17 cellular contexts compared by ENCODE assay signal in the genomic region with DNA sequence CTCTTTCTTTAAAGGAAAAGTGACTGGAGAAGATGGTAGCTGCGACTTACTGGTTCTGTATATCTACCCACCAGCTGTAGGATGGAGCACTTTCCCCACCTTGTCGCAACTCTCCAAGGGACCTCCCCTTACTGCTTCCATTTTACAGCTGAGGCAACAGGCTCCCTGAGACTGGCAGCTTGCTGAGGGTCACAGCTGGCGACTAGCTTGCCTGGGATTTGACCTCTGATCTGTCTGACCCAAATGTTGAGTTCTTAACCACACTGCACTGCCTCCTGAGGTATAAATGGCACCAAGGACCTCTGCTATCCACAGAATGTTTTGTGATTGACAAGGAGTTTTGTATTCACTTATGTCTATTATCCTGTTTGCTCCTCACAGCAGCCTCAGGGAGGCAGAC.
A peak's percentile ranks its signal among the peaks of the same experiment; 100 is the strongest.
DNase-seq lines count a peak whose midpoint lies in the region; ATAC-seq and TF ChIP-seq lines count a peak whose summit lies in the region.
"Had no signal": no experiment of that assay in that cellular context is flagged by ENCODE, and none has a peak within 500 bp of the region (broad histone marks: within the 10 kb centered on the region; RNA-seq: fewer than 3 reads in every experiment).

No MANE protein-coding gene starts in this region.

- H3K4me1 ChIP-seq in right lobe of liver = peaks cover 0 to 73% (median 39%) of the 10 kb centered on the region in 4 donors
- peaks cover 85 to 97% (median 97%) of the 10 kb centered on the region in 3 donors for H3K4me1 ChIP-seq in skeletal muscle tissue (ENCODE audit: control insufficient read depth in 3 of 3, insufficient read depth in 3 of 3, low read length in 3 of 3)

- no peak overlapping the region for H3K4me3 Mint-ChIP-seq in natural killer cell
- H3K4me3 Mint-ChIP-seq in natural killer cell treated with Interleukin-12 subunit alpha and Interleukin-12 subunit beta and Interleukin-15 and Interleukin-18, amount 100 ng/mL, for 72 hours = no peak overlapping the region
- no peak overlapping the region for H3K4me3 Mint-ChIP-seq in activated T-helper 1 cell treated with anti-CD3 and anti-CD28 coated beads, Interleukin-12 subunit alpha, Interleukin-12 subunit beta, Interleukin-2, Interleukin-4 antibody, amounts not matched to agents 30 ng/mL and 10 ng/mL and 1 ng/mL, durations not matched to agents 14 hours and 24 hours and 36 hours
- H3K4me3 Mint-ChIP-seq: activated T-helper 17 cell treated with anti-CD3 and anti-CD28 coated beads, Interleukin-2, amount 50 U/mL, for 72 hours had no signal

- H3K27ac Mint-ChIP-seq in natural killer cell = peak overlapping the region; percentile 85 to 87
- H3K27ac Mint-ChIP-seq in natural killer cell treated with Interleukin-12 subunit alpha and Interleukin-12 subunit beta and Interleukin-15 and Interleukin-18, amount 100 ng/mL, for 72 hours = peak overlapping the region in 1 of 2 donors; percentile 95
- no peak overlapping the region for H3K27ac Mint-ChIP-seq in activated T-helper 1 cell treated with anti-CD3 and anti-CD28 coated beads, Interleukin-12 subunit alpha, Interleukin-12 subunit beta, Interleukin-2, Interleukin-4 antibody, amounts not matched to agents 30 ng/mL and 10 ng/mL and 1 ng/mL, durations not matched to agents 14 hours and 24 hours and 36 hours
- H3K27ac Mint-ChIP-seq: activated T-helper 17 cell treated with anti-CD3 and anti-CD28 coated beads, Interleukin-2, amount 50 U/mL, for 72 hours; progenitor cell of endocrine pancreas had no signal

- H3K4me3 ChIP-seq in right lobe of liver (no peak overlapping the region), skeletal muscle tissue (ENCODE audit: low read length in 3 of 3) (peak overlapping the region in 1 of 3 donors; percentile 25)

- TF ChIP-seq POLR2A in right lobe of liver (IDR thresholded peaks at IDR 0.05) = no peak

- H3K9me3 ChIP-seq in right lobe of liver = no peaks in the 10 kb centered on the region
- no peaks in the 10 kb centered on the region for H3K9me3 ChIP-seq in skeletal muscle tissue (ENCODE audit: control insufficient read depth in 3 of 3, low read length in 3 of 3)

- peaks cover 0 to 5% (median under 1%) of the 10 kb centered on the region in 4 donors for H3K36me3 ChIP-seq in right lobe of liver
- peaks cover 0 to 6% (median 1%) of the 10 kb centered on the region in 3 donors for H3K36me3 ChIP-seq in skeletal muscle tissue (ENCODE audit: control insufficient read depth in 3 of 3, insufficient read depth in 3 of 3, low read length in 3 of 3)

- WGBS in right lobe of liver (ENCODE audit: insufficient coverage, low coverage, low lambda C conversion rate, missing lambda C conversion rate) = no CpG with 5 or more reads among the region's 3 CpGs

- no peaks in the 10 kb centered on the region for H3K9me3 Mint-ChIP-seq in natural killer cell
- no peaks in the 10 kb centered on the region for H3K9me3 Mint-ChIP-seq in natural killer cell treated with Interleukin-12 subunit alpha and Interleukin-12 subunit beta and Interleukin-15 and Interleukin-18, amount 100 ng/mL, for 72 hours
- H3K9me3 Mint-ChIP-seq in activated T-helper 1 cell treated with anti-CD3 and anti-CD28 coated beads, Interleukin-12 subunit alpha, Interleukin-12 subunit beta, Interleukin-2, Interleukin-4 antibody, amounts not matched to agents 30 ng/mL and 10 ng/mL and 1 ng/mL, durations not matched to agents 14 hours and 24 hours and 36 hours = no peaks in the 10 kb centered on the region
- H3K9me3 Mint-ChIP-seq: activated T-helper 17 cell treated with anti-CD3 and anti-CD28 coated beads, Interleukin-2, amount 50 U/mL, for 72 hours had no signal

- H3K27ac ChIP-seq in right lobe of liver (peak overlapping the region in 2 of 3 donors; percentile 2 to 96), skeletal muscle tissue (ENCODE audit: low read depth, low read length) (peak overlapping the region; percentile 99)

- TF ChIP-seq CTCF in natural killer cell (IDR thresholded peaks at IDR 0.05) (no peak), right lobe of liver (IDR thresholded peaks at IDR 0.05) (no peak)

- ATAC-seq in natural killer cell (no peak), right lobe of liver (no peak), HG02885 (IDR thresholded peaks at IDR 0.05; ENCODE audit: poor library complexity, unreplicated experiment) (no peak)
- ATAC-seq in natural killer cell treated with Interleukin-12 subunit alpha and Interleukin-12 subunit beta and Interleukin-15 and Interleukin-18, amount 100 ng/mL, for 72 hours = no peak
- ATAC-seq: activated T-helper 17 cell treated with anti-CD3 and anti-CD28 coated beads, Interleukin-2, amount 50 U/mL, for 72 hours had no signal

- DNase-seq in natural killer cell (no peak), right lobe of liver (no peak), NOMO-1 treated with DMSO at 0.1 percent for 48 hours (lab: John Stamatoyannopoulos, UW; ENCODE audit: unreplicated experiment) (no peak), KG1 (lab: John Stamatoyannopoulos, UW) (no peak)
- no peak for DNase-seq in natural killer cell treated with Interleukin-12 subunit alpha and Interleukin-12 subunit beta and Interleukin-15 and Interleukin-18, amount 100 ng/mL, for 72 hours (ENCODE audit: low spot score)
- no peak for DNase-seq in activated T-helper 1 cell treated with anti-CD3 and anti-CD28 coated beads, Interleukin-12 subunit alpha, Interleukin-12 subunit beta, Interleukin-2, Interleukin-4 antibody, amounts not matched to agents 30 ng/mL and 10 ng/mL and 1 ng/mL, durations not matched to agents 14 hours and 24 hours and 36 hours (ENCODE audit: low spot score)
- DNase-seq: activated CD4-positive, alpha-beta T cell treated with anti-CD3 and anti-CD28 coated beads, Interleukin-2, amount 50 U/mL, for 48 hours; NCI-H1048; NCI-H2171 treated with DMSO at 0.1 percent for 48 hours; SHP77 treated with DMSO at 0.1 percent for 48 hours; stimulated activated CD4-positive, alpha-beta T cell treated with anti-CD3 and anti-CD28 coated beads, Interleukin-2, amount 100 ng/mL, for 24 hours; stimulated activated CD8-positive, alpha-beta memory T cell treated with anti-CD3 and anti-CD28 coated beads, Interleukin-4, amount 100 ng/mL, for 48 hours; T1000 had no signal

- H3K9ac ChIP-seq in skeletal muscle tissue (ENCODE audit: low read depth in 1 of 3, low read length in 3 of 3) = peak overlapping the region in 1 of 3 donors; percentile 77

- intact Hi-C loops in natural killer cell (cut with micrococcal nuclease) = loop anchor here (5.0 kb wide), 1 partner anchor 34 kb away; no protein-coding TSS in a partner anchor
- intact Hi-C loops in right lobe of liver (cut with DNase I) = no loop called here
- intact Hi-C loops in activated T-helper 1 cell treated with anti-CD3 and anti-CD28 coated beads, Interleukin-12 subunit alpha, Interleukin-12 subunit beta, Interleukin-2, Interleukin-4 antibody, amounts not matched to agents 30 ng/mL and 10 ng/mL and 1 ng/mL, durations not matched to agents 14 hours and 24 hours and 36 hours (cut with micrococcal nuclease) = loop anchor here (5.0 to 10.0 kb wide), 2 partner anchors 79 to 306 kb away; a partner anchor contains a TSS

- H3K4me1 Mint-ChIP-seq in natural killer cell = peaks cover 93 to 96% of the 10 kb centered on the region in 2 donors
- H3K4me1 Mint-ChIP-seq in natural killer cell treated with Interleukin-12 subunit alpha and Interleukin-12 subunit beta and Interleukin-15 and Interleukin-18, amount 100 ng/mL, for 72 hours (ENCODE audit: low read depth in 2 of 2) = peaks cover 61 to 86% of the 10 kb centered on the region in 2 donors
- peaks cover 44% of the 10 kb centered on the region for H3K4me1 Mint-ChIP-seq in activated T-helper 1 cell treated with anti-CD3 and anti-CD28 coated beads, Interleukin-12 subunit alpha, Interleukin-12 subunit beta, Interleukin-2, Interleukin-4 antibody, amounts not matched to agents 30 ng/mL and 10 ng/mL and 1 ng/mL, durations not matched to agents 14 hours and 24 hours and 36 hours (ENCODE audit: low read depth)

- H3K27me3 Mint-ChIP-seq in natural killer cell (ENCODE audit: low read depth in 2 of 2) = no peaks in the 10 kb centered on the region
- no peaks in the 10 kb centered on the region for H3K27me3 Mint-ChIP-seq in natural killer cell treated with Interleukin-12 subunit alpha and Interleukin-12 subunit beta and Interleukin-15 and Interleukin-18, amount 100 ng/mL, for 72 hours
- peaks cover 8% of the 10 kb centered on the region for H3K27me3 Mint-ChIP-seq in activated T-helper 1 cell treated with anti-CD3 and anti-CD28 coated beads, Interleukin-12 subunit alpha, Interleukin-12 subunit beta, Interleukin-2, Interleukin-4 antibody, amounts not matched to agents 30 ng/mL and 10 ng/mL and 1 ng/mL, durations not matched to agents 14 hours and 24 hours and 36 hours (ENCODE audit: insufficient read depth)
- H3K27me3 Mint-ChIP-seq: activated T-helper 17 cell treated with anti-CD3 and anti-CD28 coated beads, Interleukin-2, amount 50 U/mL, for 72 hours; progenitor cell of endocrine pancreas had no signal

- no peaks in the 10 kb centered on the region for H3K27me3 ChIP-seq in right lobe of liver
- no peaks in the 10 kb centered on the region for H3K27me3 ChIP-seq in skeletal muscle tissue (ENCODE audit: control insufficient read depth in 3 of 3, insufficient read depth in 3 of 3, low read length in 3 of 3)

- H3K36me3 Mint-ChIP-seq in natural killer cell = no peaks in the 10 kb centered on the region
- H3K36me3 Mint-ChIP-seq in natural killer cell treated with Interleukin-12 subunit alpha and Interleukin-12 subunit beta and Interleukin-15 and Interleukin-18, amount 100 ng/mL, for 72 hours = no peaks in the 10 kb centered on the region
- H3K36me3 Mint-ChIP-seq in activated T-helper 1 cell treated with anti-CD3 and anti-CD28 coated beads, Interleukin-12 subunit alpha, Interleukin-12 subunit beta, Interleukin-2, Interleukin-4 antibody, amounts not matched to agents 30 ng/mL and 10 ng/mL and 1 ng/mL, durations not matched to agents 14 hours and 24 hours and 36 hours (ENCODE audit: low read depth) = peaks cover 1% of the 10 kb centered on the region

Comparison
In these comparisons a context has a peak if more than half of its experiments do, and no peak if none do; other contexts are left out.
1. intact Hi-C loops: an anchor here in natural killer cell (5.0 kb wide) and activated T-helper 1 cell treated with anti-CD3 and anti-CD28 coated beads, Interleukin-12 subunit alpha, Interleukin-12 subunit beta, Interleukin-2, Interleukin-4 antibody, amounts not matched to agents 30 ng/mL and 10 ng/mL and 1 ng/mL, durations not matched to agents 14 hours and 24 hours and 36 hours (5.0 to 10.0 kb wide); none called in right lobe of liver.